In genomic region chr7:50664461-50664922, GRCh38 we compare ENCODE assay signal across 8 cellular contexts.
A peak's percentile ranks its signal among the peaks of the same experiment; 100 is the strongest.
DNase-seq lines count a peak whose midpoint lies in the region; ATAC-seq lines count a peak whose summit lies in the region.

No MANE protein-coding gene starts in this region.

- in situ Hi-C loops in G401 (cut with HindIII; ENCODE audit: low sequenced_read_pairs): no loop called here

- peak; percentile 52 for DNase-seq in stimulated activated CD4-positive, alpha-beta T cell treated with anti-CD3 and anti-CD28 coated beads, Interleukin-15, amount 100 ng/mL, for 24 hours
- DNase-seq in stimulated activated CD4-positive, alpha-beta T cell treated with anti-CD3 and anti-CD28 coated beads, Interleukin-4, amount 100 ng/mL, for 4 hours: no peak
- DNase-seq in SW480 (ENCODE audit: low spot score) (peak; percentile 68), hepatic stellate cell (ENCODE audit: low spot score) (peak; percentile 60), GF-D8 (lab: John Stamatoyannopoulos, UW) (no peak), G401 (ENCODE audit: low spot score) (no peak), cerebellar nuclear complex (lab: John Stamatoyannopoulos, UW) (no peak)

- ATAC-seq in HG02981 (IDR thresholded peaks at IDR 0.05; ENCODE audit: unreplicated experiment): peak; percentile 63

Comparison
In these comparisons a context has a peak if more than half of its experiments do, and no peak if none do; other contexts are left out.
1. DNase-seq: peak in stimulated activated CD4-positive, alpha-beta T cell treated with anti-CD3 and anti-CD28 coated beads, Interleukin-15, amount 100 ng/mL, for 24 hours (single experiment), SW480 (single experiment) and hepatic stellate cell (single experiment); none in stimulated activated CD4-positive, alpha-beta T cell treated with anti-CD3 and anti-CD28 coated beads, Interleukin-4, amount 100 ng/mL, for 4 hours (0 of 2), GF-D8 (single experiment), G401 (single experiment) and cerebellar nuclear complex (0 of 2).